13 cellular contexts compared by ENCODE assay signal in the genomic region with DNA sequence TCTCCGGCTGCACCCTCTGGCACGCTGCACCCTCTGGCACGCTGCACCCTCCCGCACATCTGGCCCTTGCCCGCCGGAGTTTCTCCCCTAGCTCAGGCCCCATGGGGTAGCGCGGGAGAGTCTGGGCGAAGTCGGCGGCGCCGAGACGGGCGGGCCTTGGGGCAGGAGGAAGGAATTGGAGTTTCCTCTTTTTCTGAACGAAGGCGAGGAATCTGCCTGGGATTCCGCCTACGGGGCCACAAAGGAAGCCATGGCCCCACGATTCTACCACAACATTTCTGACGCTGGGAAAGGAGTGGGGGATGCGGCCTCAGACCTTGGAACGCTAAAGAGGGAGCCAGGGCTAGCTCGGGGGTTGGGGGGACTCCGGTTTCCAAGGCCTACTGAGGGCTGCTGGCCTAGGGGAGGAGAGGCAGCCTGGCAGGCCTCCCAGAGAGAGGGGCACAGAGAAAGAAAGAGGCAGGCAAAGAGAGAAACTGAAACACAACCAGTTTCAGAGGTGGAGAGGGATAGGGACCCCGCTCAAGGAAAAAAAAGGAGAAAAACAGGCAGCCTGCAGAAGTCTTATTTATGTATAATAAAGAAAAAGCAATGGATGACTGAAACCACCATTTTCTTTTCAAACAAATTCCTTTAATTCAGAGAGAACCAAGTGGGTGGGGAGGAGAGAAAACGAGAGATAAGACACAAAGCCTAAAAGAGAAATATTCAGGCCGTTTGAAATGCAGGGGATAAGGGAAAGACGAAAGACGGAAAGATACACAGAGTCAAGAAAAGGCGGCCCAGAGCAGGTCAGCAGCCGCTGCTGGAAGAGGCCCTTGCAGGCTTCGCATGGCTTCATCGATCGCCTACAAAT. TPM values are rescaled to one million over a fixed set of nuclear protein-coding genes. Genes with fewer than 3 reads are reported as not detected.
DNase-seq lines count a peak whose midpoint lies in the region; ATAC-seq, FAIRE-seq and TF ChIP-seq lines count a peak whose summit lies in the region.
"Had no signal": no experiment of that assay in that cellular context is flagged by ENCODE, and none has a peak within 500 bp of the region (broad histone marks: within the 10 kb centered on the region; RNA-seq: fewer than 3 reads in every experiment).

No MANE protein-coding gene starts in this region.

- no peaks in the 10 kb centered on the region for H3K9me3 ChIP-seq in NT2/D1 (ENCODE audit: insufficient read depth, low read length)
- H3K9me3 ChIP-seq in H1 (ENCODE audit: insufficient read depth in 2 of 2, low read depth in 1 of 2, low read length in 1 of 2), result no peaks in the 10 kb centered on the region
- H3K9me3 ChIP-seq: neutrophil had no signal

- no peak for TF ChIP-seq CTCF in H1 (IDR thresholded peaks at IDR 0.05; ENCODE audit: control extremely low read depth in 1 of 3, insufficient read depth in 1 of 3, low read depth in 1 of 3, low read length in 3 of 3)

- DNase-seq in activated T-cell treated with anti-CD3 and anti-CD28 coated beads, Interleukin-2, amount 50 U/mL, for 72 hours, result no peak
- no peak for DNase-seq in activated T-cell treated with anti-CD3 and anti-CD28 coated beads, Interleukin-2, amount 50 U/mL, for 1 hour
- DNase-seq in NT2/D1 (ENCODE audit: low read depth, low spot score) (no peak), H1 (ENCODE audit: low read depth in 1 of 2, low spot score in 2 of 2) (no peak), A172 (ENCODE audit: low spot score) (no peak), cortex of kidney (lab: John Stamatoyannopoulos, UW) (no peak)
- peak; percentile 27 for DNase-seq in stimulated activated CD8-positive, alpha-beta memory T cell treated with anti-CD3 and anti-CD28 coated beads, Interleukin-4, amount 100 ng/mL, for 48 hours
- DNase-seq: activated CD4-positive, alpha-beta T cell treated with anti-CD3 and anti-CD28 coated beads for 48 hours; AML-193; amygdala; NCI-H2171 treated with DMSO at 0.1 percent for 48 hours had no signal

- no peak overlapping the region for H4K8ac ChIP-seq in H1 (ENCODE audit: extremely low read depth, insufficient read depth, low read length)

- no peak for TF ChIP-seq RAD21 in H1 (IDR thresholded peaks at IDR 0.05 in 1 of 2, conservative IDR thresholded peaks at IDR 0.05 in 1 of 2; ENCODE audit: low read depth in 2 of 2, low read length in 2 of 2)

- ATAC-seq in activated T-cell treated with anti-CD3 and anti-CD28 coated beads, Interleukin-2, amount 50 U/mL, for 72 hours (replicated peaks in 1 of 2), result peak in 1 of 2 donors; percentile 10
- ATAC-seq in HG02884 (IDR thresholded peaks at IDR 0.05; ENCODE audit: unreplicated experiment), result no peak

- no peak overlapping the region for H3K27ac ChIP-seq in H1 (ENCODE audit: low read depth, low read length)
- H3K27ac ChIP-seq: neutrophil had no signal

- no peak overlapping the region for H3K18ac ChIP-seq in H1 (ENCODE audit: extremely low read depth, low read length)

- H4K5ac ChIP-seq in H1 (ENCODE audit: insufficient read length, low read depth, low read length), result no peak overlapping the region

- peaks cover 44% of the 10 kb centered on the region for H3K4me1 Mint-ChIP-seq in activated T-cell treated with anti-CD3 and anti-CD28 coated beads, Interleukin-2, amount 50 U/mL, for 72 hours (ENCODE audit: low read depth)

- H2AFZ ChIP-seq in H1 (ENCODE audit: low read length), result no peak overlapping the region

- H2BK120ac ChIP-seq in H1 (replicated peaks; ENCODE audit: low read depth, low read length), result no peak overlapping the region

- no peak overlapping the region for H2AK5ac ChIP-seq in H1 (ENCODE audit: low read depth, low read length)

- no peak overlapping the region for H3K4ac ChIP-seq in H1 (replicated peaks; ENCODE audit: insufficient read length, low read depth, low read length)

- H2BK15ac ChIP-seq in H1 (ENCODE audit: low read length), result no peak overlapping the region

- H4K20me1 ChIP-seq in H1 (replicated peaks in 1 of 2; ENCODE audit: control insufficient read depth in 1 of 2, insufficient read depth in 2 of 2, low read length in 2 of 2), result peaks cover 42 to 50% of the 10 kb centered on the region in 2 experiments

- H3K9me3 Mint-ChIP-seq in activated T-cell treated with anti-CD3 and anti-CD28 coated beads, Interleukin-2, amount 50 U/mL, for 72 hours, result no peaks in the 10 kb centered on the region

- H3K36me3 Mint-ChIP-seq in activated T-cell treated with anti-CD3 and anti-CD28 coated beads, Interleukin-2, amount 50 U/mL, for 72 hours (ENCODE audit: insufficient read depth in 2 of 2), result no peaks in the 10 kb centered on the region

- peak overlapping the region; percentile 67 for H3K27ac Mint-ChIP-seq in activated T-cell treated with anti-CD3 and anti-CD28 coated beads, Interleukin-2, amount 50 U/mL, for 72 hours

- no peak for TF ChIP-seq POLR2A in H1 (IDR thresholded peaks at IDR 0.05; ENCODE audit: control extremely low read depth in 1 of 2, low read depth in 2 of 2, low read length in 2 of 2)

- H3K27me3 ChIP-seq in NT2/D1 (ENCODE audit: insufficient read depth, insufficient read length) (peaks cover 100% of the 10 kb centered on the region), H1 (replicated peaks in 1 of 4; ENCODE audit: control insufficient read depth in 3 of 4, extremely low read depth in 1 of 4, insufficient read depth in 3 of 4, low read length in 3 of 4) (peaks cover 99 to 100% (median 100%) of the 10 kb centered on the region in 4 experiments)

- H3K23ac ChIP-seq in H1 (ENCODE audit: insufficient read length), result no peak overlapping the region

- peak overlapping the region; percentile 68 to 72 for H3K4me3 Mint-ChIP-seq in activated T-cell treated with anti-CD3 and anti-CD28 coated beads, Interleukin-2, amount 50 U/mL, for 72 hours

- H3K9ac ChIP-seq in NT2/D1 (ENCODE audit: insufficient read length, low read depth) (peak overlapping the region; percentile 18), H1 (replicated peaks in 1 of 4; ENCODE audit: extremely low read depth in 1 of 4, low read depth in 3 of 4, low read length in 3 of 4) (no peak overlapping the region)

- H2BK20ac ChIP-seq in H1 (ENCODE audit: low read length), result no peak overlapping the region

- peaks cover 20% of the 10 kb centered on the region for H3K4me1 ChIP-seq in NT2/D1 (ENCODE audit: insufficient read depth, insufficient read length)
- H3K4me1 ChIP-seq in H1 (replicated peaks in 1 of 4; ENCODE audit: control insufficient read depth in 3 of 4, insufficient read depth in 4 of 4, low read length in 3 of 4), result peaks cover 0 to 24% (median 7%) of the 10 kb centered on the region in 4 experiments; a peak in 6 of 7 replicates

- no peak overlapping the region for H3K14ac ChIP-seq in H1 (ENCODE audit: insufficient read length)

- H3K4me2 ChIP-seq in H1 (ENCODE audit: insufficient read depth in 1 of 2, low read depth in 2 of 2, low read length in 2 of 2), result no peak overlapping the region

- CTCF ChIA-PET in H1 (lab: Charles Lee; ENCODE audit: partially characterized antibody), result interaction anchor here (0.9 to 8.1 kb wide), 3 partner anchors 13 to 69 kb away, joined by 4 to 240 read pairs (median 20); a partner anchor contains a TSS

- H3K56ac ChIP-seq in H1 (replicated peaks; ENCODE audit: insufficient read length, low read depth, low read length), result no peak overlapping the region

- H2BK5ac ChIP-seq in H1 (ENCODE audit: low read depth, low read length), result no peak overlapping the region

- H3K4me3 ChIP-seq in NT2/D1 (ENCODE audit: insufficient read length, low read depth), result no peak overlapping the region
- H3K4me3 ChIP-seq in H1 (ENCODE audit: extremely low read depth in 1 of 4, insufficient read depth in 2 of 4, low read depth in 3 of 4, low read length in 4 of 4), result no peak overlapping the region

- 11% methylated on average over 35 of the region's 35 CpGs; no CpG with 5 or more reads in 1 of the 2 experiments for WGBS in H1 (ENCODE audit: extremely low coverage in 1 of 2, insufficient coverage in 1 of 2, insufficient read length in 1 of 2, insufficient replicate concordance in 2 of 2, low coverage in 1 of 2, low lambda C conversion rate in 2 of 2, missing lambda C conversion rate in 1 of 2), 2 experiments

- POLR2A ChIA-PET in H1 (lab: Charles Lee; ENCODE audit: partially characterized antibody), result interaction anchor here (0.8 to 1.7 kb wide), 2 partner anchors 10 to 88 kb away, joined by 5 to 6 read pairs; no protein-coding TSS in a partner anchor

- H3K27me3 Mint-ChIP-seq in activated T-cell treated with anti-CD3 and anti-CD28 coated beads, Interleukin-2, amount 50 U/mL, for 72 hours (ENCODE audit: low read depth), result peaks cover 85% of the 10 kb centered on the region

- H3K36me3 ChIP-seq in NT2/D1 (ENCODE audit: insufficient read depth, insufficient read length, low read length), result no peaks in the 10 kb centered on the region
- peaks cover 0 to 14% (median 0%) of the 10 kb centered on the region in 4 experiments; a peak in 1 of 8 replicates for H3K36me3 ChIP-seq in H1 (ENCODE audit: control insufficient read depth in 2 of 4, insufficient read depth in 4 of 4, low read length in 3 of 4)
- H3K36me3 ChIP-seq: neutrophil had no signal

- H3K23me2 ChIP-seq in H1 (ENCODE audit: low read depth, low read length), result peaks cover 3% of the 10 kb centered on the region; the same call in 1 of the 2 replicates

- H3K79me1 ChIP-seq in H1 (ENCODE audit: low read depth, low read length), result no peaks in the 10 kb centered on the region; the same call in 1 of the 2 replicates

- no peak for TF ChIP-seq EP300 in H1 (IDR thresholded peaks at IDR 0.05; ENCODE audit: borderline replicate concordance in 1 of 2, low read depth in 2 of 2, low read length in 2 of 2)

- no peak overlapping the region; the same call in 1 of the 2 replicates for H2BK12ac ChIP-seq in H1 (ENCODE audit: low read depth, low read length)

- no peak for FAIRE-seq in H1 (lab: Jason Lieb, UNC)

- H4K91ac ChIP-seq in H1 (replicated peaks; ENCODE audit: insufficient read length, low read length), result no peak overlapping the region

- H3K79me2 ChIP-seq in H1 (ENCODE audit: control insufficient read depth in 1 of 2, insufficient read depth in 2 of 2, low read length in 2 of 2), result no peaks in the 10 kb centered on the region

TF ChIP-seq in H1, 55 proteins besides CTCF, POLR2A, EP300 and RAD21 (continues in another document):
- TF ChIP-seq NRF1 (IDR thresholded peaks at IDR 0.05; ENCODE audit: low read depth, low read length), result no peak
- TF ChIP-seq SRF (IDR thresholded peaks at IDR 0.05; ENCODE audit: low read depth, low read length), result no peak

RNA-seq across cellular contexts. Expression of a gene that starts 4.3 kb away (rescaled TPM):
- total RNA-seq in activated T-cell treated with anti-CD3 and anti-CD28 coated beads, Interleukin-2, amount 50 U/mL, for 72 hours, result not detected
- not detected in 2 replicates for total RNA-seq in H1 (2021; fragmentation: NEBNext Ultra II Directional; extraction: Animal tissue kit (Norgen Biotek cat#: 25700))
- not detected in 2 replicates for polyA plus RNA-seq in H1 (2011; rRNA removed)
- polyA plus RNA-seq in H1 (2011; cell fraction: cytosol; rRNA removed), result not detected
- not detected for polyA plus RNA-seq in H1 (2011; cell fraction: nucleus; rRNA removed)
- not detected in 4 replicates for polyA plus RNA-seq in H1 (2012, experiment 1 of 2)
- polyA plus RNA-seq in H1 (2012, experiment 2 of 2), result not detected
- not detected for polyA plus RNA-seq in H1 (2013, experiment 1 of 2)
- not detected for polyA plus RNA-seq in H1 (2013, experiment 2 of 2)
- not detected in 2 replicates for polyA minus RNA-seq in H1 (2011; rRNA and poly(A)+ RNA removed)
- polyA minus RNA-seq in H1 (2011; cell fraction: cytosol; rRNA and poly(A)+ RNA removed), result not detected
- not detected for polyA minus RNA-seq in H1 (2011; cell fraction: nucleus; rRNA and poly(A)+ RNA removed)
- total RNA-seq in A172 (2014; rRNA removed; shearing (Covaris generic)), result not detected in 2 replicates
